8 cellular contexts compared by ENCODE assay signal in genomic region chr16:56425439-56425832, GRCh38. TPM values are rescaled to one million over a fixed set of nuclear protein-coding genes. Genes with fewer than 3 reads are reported as not detected.
DNase-seq lines count a peak whose midpoint lies in the region; ATAC-seq, FAIRE-seq and TF ChIP-seq lines count a peak whose summit lies in the region.

TSS of gene AMFR (minus strand) at chr16:56425545. CDS start at chr16:56425327, 218 bp downstream.

- H3K4me3 ChIP-seq in kidney (ENCODE audit: low read length in 2 of 2), result peak within 1 kb of the TSS; percentile 79 to 93

- H3K27ac Mint-ChIP-seq in activated B cell treated with CpG ODN at 0.5 μM for 24 hours, result peak within 1 kb of the TSS; percentile 95

- no peaks in the 10 kb centered on the region for H3K9me3 ChIP-seq in kidney (ENCODE audit: control insufficient read depth in 1 of 2, low read length in 2 of 2)

- ATAC-seq in activated B cell treated with CpG ODN at 0.5 μM for 24 hours (ENCODE audit: low read depth), result peak; percentile 87

- peak within 1 kb of the TSS; percentile 96 for H3K4me3 Mint-ChIP-seq in activated B cell treated with CpG ODN at 0.5 μM for 24 hours

- no peaks in the 10 kb centered on the region for H3K9me3 Mint-ChIP-seq in activated B cell treated with CpG ODN at 0.5 μM for 24 hours

- peaks cover 16% of the 10 kb centered on the region for H3K36me3 Mint-ChIP-seq in activated B cell treated with CpG ODN at 0.5 μM for 24 hours (ENCODE audit: low read depth)

- no peak for FAIRE-seq in kidney (lab: Jason Lieb, UNC)

- H3K27ac ChIP-seq in kidney (ENCODE audit: low read depth in 2 of 2, low read length in 2 of 2), result peak within 1 kb of the TSS; percentile 61 to 80

- H3K4me1 ChIP-seq in kidney (ENCODE audit: control insufficient read depth in 1 of 2, insufficient read depth in 1 of 2, low read depth in 1 of 2, low read length in 2 of 2), result peaks cover 14% of the 10 kb centered on the region in 2 donors

- POLR2A ChIA-PET in HEK293T (lab: Yijun Ruan, JAX) (no interaction called here), activated B cell treated with CpG ODN at 0.5 μM for 24 hours (lab: Charles Lee) (interaction anchor here (1.2 kb wide), 1 partner anchor 27 kb away, joined by 3 read pairs; no protein-coding TSS in a partner anchor)

- H3K27me3 Mint-ChIP-seq in activated B cell treated with CpG ODN at 0.5 μM for 24 hours, result no peaks in the 10 kb centered on the region

- intact Hi-C loops in activated B cell treated with CpG ODN at 0.5 μM for 24 hours (cut with micrococcal nuclease), result loop anchor here (1.0 to 10.0 kb wide), 7 partner anchors 25 to 1309 kb away; partner anchors contain the start of genes GNAO1, HERPUD1, KATNB1 and MT2A
- intact Hi-C loops in kidney (cut with DNase I), result no loop called here

- CTCF ChIA-PET in HEK293T (lab: Yijun Ruan, JAX), result no interaction called here
- CTCF ChIA-PET in activated B cell treated with CpG ODN at 0.5 μM for 24 hours (lab: Charles Lee), result no interaction called here

- peak within 1 kb of the TSS; percentile 76 for H3K9ac ChIP-seq in kidney (ENCODE audit: low read length in 2 of 2)

- H3K4me1 Mint-ChIP-seq in activated B cell treated with CpG ODN at 0.5 μM for 24 hours, result peaks cover 44% of the 10 kb centered on the region

- TF ChIP-seq CTCF in activated B cell treated with CpG ODN at 0.5 μM for 24 hours (IDR thresholded peaks at IDR 0.05) (no peak), kidney (IDR thresholded peaks at IDR 0.05; ENCODE audit: borderline replicate concordance, extremely low read depth, insufficient read depth) (peak; percentile 44)

- DNase-seq in NCI-H2107 (lab: John Stamatoyannopoulos, UW), result peak; percentile 18
- no peak for DNase-seq in NCI-H2107 treated with DMSO at 0.1 percent for 48 hours (lab: John Stamatoyannopoulos, UW; ENCODE audit: unreplicated experiment)
- DNase-seq in HEK293T (ENCODE audit: extremely low spot score), result peak; percentile 85
- DNase-seq in MV-4-11 (lab: John Stamatoyannopoulos, UW), result peak; percentile 53
- DNase-seq in activated B cell treated with CpG ODN at 0.5 μM for 24 hours, result peak; percentile 82
- peak; percentile 53 for DNase-seq in cerebellar cortex (ENCODE audit: low spot score)
- peak; percentile 89 for DNase-seq in kidney
- DNase-seq in stimulated activated CD4-positive, alpha-beta T cell treated with anti-CD3 and anti-CD28 coated beads, Interleukin-12 subunit alpha, Interleukin-12 subunit beta, amount 100 ng/mL, for 48 hours (ENCODE audit: low read depth in 2 of 3, low spot score in 1 of 3), result peak in 2 of 3 donors; percentile 21 to 60

- H3K36me3 ChIP-seq in kidney (ENCODE audit: control insufficient read depth in 1 of 2, insufficient read depth in 2 of 2, low read length in 2 of 2), result peaks cover 0 to 3% of the 10 kb centered on the region in 2 donors

TF ChIP-seq in HEK293T, 16 proteins besides CTCF, POLR2A, EP300 and RAD21:
- TF ChIP-seq NFRKB (IDR thresholded peaks at IDR 0.05) (no peak), SUZ12 (IDR thresholded peaks at IDR 0.05) (no peak), PKNOX1 (IDR thresholded peaks at IDR 0.05) (no peak), ARNT (IDR thresholded peaks at IDR 0.05) (0 out of 2 replicates have a peak, but pooled peaks have one; percentile 40), TARDBP (IDR thresholded peaks at IDR 0.05) (no peak), CTBP1 (IDR thresholded peaks at IDR 0.05; ENCODE audit: borderline replicate concordance) (no peak), FOXM1 (IDR thresholded peaks at IDR 0.05; ENCODE audit: borderline replicate concordance) (peak; percentile 56), FOXK2 (IDR thresholded peaks at IDR 0.05) (no peak)

RNA-seq across cellular contexts. Expression of gene AMFR, which starts in this region (rescaled TPM):
- 118 and 134 TPM in 2 replicates for total RNA-seq in activated B cell treated with CpG ODN at 0.5 μM for 24 hours
- 163 TPM for total RNA-seq in kidney
- polyA plus RNA-seq in kidney (ENCODE audit: insufficient read depth, low read depth, low replicate concordance), result 143 TPM
